Comparison of ENCODE assay signal across 9 cellular contexts in genomic region chr4:24686866-24687672, GRCh38.
A peak's percentile ranks its signal among the peaks of the same experiment; 100 is the strongest.
DNase-seq lines count a peak whose midpoint lies in the region; ATAC-seq and TF ChIP-seq lines count a peak whose summit lies in the region.
"Had no signal": no experiment of that assay in that cellular context is flagged by ENCODE, and none has a peak within 500 bp of the region (broad histone marks: within the 10 kb centered on the region; RNA-seq: fewer than 3 reads in every experiment).

No MANE protein-coding gene starts in this region.

- peak; percentile 35 for TF ChIP-seq CTCF in astrocyte of the cerebellum (IDR thresholded peaks at IDR 0.05; ENCODE audit: low read depth, low read length, missing control alignments)
- TF ChIP-seq CTCF in coronary artery (IDR thresholded peaks at IDR 0.05) = no peak

- H3K27ac ChIP-seq in coronary artery = no peak overlapping the region
- no peak overlapping the region for H3K27ac ChIP-seq in CD8-positive, alpha-beta memory T cell (ENCODE audit: low read depth, low read length)

- H3K27me3 ChIP-seq in CD8-positive, alpha-beta memory T cell (ENCODE audit: insufficient read depth, low read length, poor library complexity, severe bottlenecking) = no peaks in the 10 kb centered on the region

- no peaks in the 10 kb centered on the region for H3K4me1 ChIP-seq in CD8-positive, alpha-beta memory T cell (ENCODE audit: insufficient read depth, low read length)

- H3K36me3 ChIP-seq in CD8-positive, alpha-beta memory T cell (ENCODE audit: insufficient read depth, low read length) = no peaks in the 10 kb centered on the region

- no peaks in the 10 kb centered on the region for H3K36me3 Mint-ChIP-seq in CD8-positive, alpha-beta memory T cell

- no peak overlapping the region for H3K4me3 Mint-ChIP-seq in CD8-positive, alpha-beta memory T cell
- H3K4me3 Mint-ChIP-seq: central memory CD8-positive, alpha-beta T cell had no signal

- H3K4me3 ChIP-seq in astrocyte of the cerebellum (ENCODE audit: low read depth, low read length) (no peak overlapping the region), coronary artery (no peak overlapping the region)
- no peak overlapping the region for H3K4me3 ChIP-seq in CD8-positive, alpha-beta memory T cell (ENCODE audit: low read length)

- H3K9me3 ChIP-seq in CD8-positive, alpha-beta memory T cell (ENCODE audit: low read length) = no peaks in the 10 kb centered on the region

- peak; percentile 49 for ATAC-seq in HG03378 (IDR thresholded peaks at IDR 0.05; ENCODE audit: unreplicated experiment)
- no peak for ATAC-seq in HG02884 (IDR thresholded peaks at IDR 0.05; ENCODE audit: unreplicated experiment)
- no peak for ATAC-seq in HG03139 (IDR thresholded peaks at IDR 0.05; ENCODE audit: unreplicated experiment)

- no peaks in the 10 kb centered on the region for H3K4me1 Mint-ChIP-seq in CD8-positive, alpha-beta memory T cell
- H3K4me1 Mint-ChIP-seq: central memory CD8-positive, alpha-beta T cell had no signal

- POLR2A ChIA-PET in CD8-positive, alpha-beta memory T cell (lab: Charles Lee) = no interaction called here

- H3K27ac Mint-ChIP-seq in CD8-positive, alpha-beta memory T cell = no peak overlapping the region

- peaks cover 0 to 3% (median 0%) of the 10 kb centered on the region in 5 donors for H3K9me3 Mint-ChIP-seq in CD8-positive, alpha-beta memory T cell
- H3K9me3 Mint-ChIP-seq: central memory CD8-positive, alpha-beta T cell had no signal

- peaks cover 10 to 13% of the 10 kb centered on the region in 2 donors for H3K27me3 Mint-ChIP-seq in CD8-positive, alpha-beta memory T cell

- in situ Hi-C loops in astrocyte of the cerebellum (cut with HindIII; ENCODE audit: low sequenced_read_pairs) = no loop called here

- peak; percentile 82 for DNase-seq in DMS53 (lab: John Stamatoyannopoulos, UW)
- DNase-seq in astrocyte of the cerebellum (ENCODE audit: low read depth) = no peak
- peak; percentile 10 to 11 for DNase-seq in lung microvascular endothelial cell (ENCODE audit: low read depth in 2 of 2)
- DNase-seq in coronary artery (ENCODE audit: low spot score) = no peak
- no peak for DNase-seq in CD8-positive, alpha-beta memory T cell

- CTCF ChIA-PET in CD8-positive, alpha-beta memory T cell (lab: Charles Lee) = no interaction called here

Comparison
In these comparisons a context has a peak if more than half of its experiments do, and no peak if none do; other contexts are left out.
1. DNase-seq: peak in DMS53 (single experiment) and lung microvascular endothelial cell (2 of 2); none in astrocyte of the cerebellum (single experiment), coronary artery (single experiment) and CD8-positive, alpha-beta memory T cell (0 of 5).